Comparison of ENCODE assay signal across 8 cellular contexts in genomic region chrX:64205441-64205734, GRCh38. TPM values are rescaled to one million over a fixed set of nuclear protein-coding genes. Genes with fewer than 3 reads are reported as not detected.
DNase-seq lines count a peak whose midpoint lies in the region; ATAC-seq and TF ChIP-seq lines count a peak whose summit lies in the region.

AMER1 (minus strand) TSS chrX:64205708; CDS start chrX:64193286, 12,422 bp downstream.

- peaks cover 10% of the 10 kb centered on the region for H4K20me1 ChIP-seq in DND-41 (ENCODE audit: insufficient read depth, low read length)

- H3K4me2 ChIP-seq in DND-41 (ENCODE audit: insufficient read depth, low read length): peak within 1 kb of the TSS; percentile 67

- H2AFZ ChIP-seq in DND-41 (ENCODE audit: low read depth, low read length): peak within 1 kb of the TSS; percentile 80

- ATAC-seq in DND-41 (ENCODE audit: insufficient read depth, low read depth) (peak; percentile 54; the same call in 2 of the 3 replicates), GM21447 (IDR thresholded peaks at IDR 0.05; ENCODE audit: unreplicated experiment) (peak; percentile 36)

- H3K27ac ChIP-seq in DND-41 (ENCODE audit: low read length) (peak within 1 kb of the TSS; percentile 78), HL-60 (replicated peaks) (peak within 1 kb of the TSS; percentile 90), ascending aorta (peak within 1 kb of the TSS; percentile 87 to 90), temporal lobe (ENCODE audit: low read depth, low read length) (peak within 1 kb of the TSS; percentile 71)

- H3K4me1 ChIP-seq in DND-41 (ENCODE audit: insufficient read depth, low read length) (peaks cover 31% of the 10 kb centered on the region), ascending aorta (peaks cover 0 to 7% of the 10 kb centered on the region in 2 donors)

- TF ChIP-seq CTCF in DND-41 (IDR thresholded peaks at IDR 0.05; ENCODE audit: borderline replicate concordance, extremely low read depth, low read length, poor library complexity, severe bottlenecking) (no peak), HL-60 (IDR thresholded peaks at IDR 0.05; ENCODE audit: insufficient read depth, low read length) (no peak), ascending aorta (IDR thresholded peaks at IDR 0.05) (no peak), kidney epithelial cell (IDR thresholded peaks at IDR 0.05; ENCODE audit: insufficient read depth, low read length, poor library complexity, severe bottlenecking) (no peak)

- intact Hi-C loops in ascending aorta (cut with DNase I): loop anchor here (2.0 to 10.0 kb wide), 7 partner anchors 189 to 1329 kb away; partner anchors contain the start of genes LAS1L, MTMR8, SPIN4 and ZC3H12B

- H3K27me3 ChIP-seq in DND-41 (ENCODE audit: insufficient read depth, low read length, poor library complexity): no peaks in the 10 kb centered on the region
- no peaks in the 10 kb centered on the region for H3K27me3 ChIP-seq in HL-60 (ENCODE audit: insufficient read depth, poor library complexity, severe bottlenecking)
- no peaks in the 10 kb centered on the region for H3K27me3 ChIP-seq in ascending aorta
- no peaks in the 10 kb centered on the region for H3K27me3 ChIP-seq in kidney epithelial cell (ENCODE audit: control insufficient read depth, insufficient read depth, low read length)

- DNase-seq in DND-41 (no peak), HL-60 (ENCODE audit: low read depth in 1 of 2, low spot score in 1 of 2) (no peak), ascending aorta (ENCODE audit: low spot score in 2 of 2) (no peak), kidney epithelial cell (ENCODE audit: low read depth) (no peak), mucosa of gallbladder (ENCODE audit: low spot score) (no peak)
- no peak for DNase-seq in stimulated activated CD4-positive, alpha-beta T cell treated with anti-CD3 and anti-CD28 coated beads, Interleukin-4, amount 100 ng/mL, for 24 hours

- peaks cover 38% of the 10 kb centered on the region for H3K79me2 ChIP-seq in DND-41 (ENCODE audit: insufficient read depth, low read length)

- H3K9me3 ChIP-seq in DND-41 (ENCODE audit: insufficient read depth, low read length, severe bottlenecking) (no peaks in the 10 kb centered on the region), ascending aorta (no peaks in the 10 kb centered on the region)

- H3K4me3 ChIP-seq in DND-41 (ENCODE audit: low read depth in 1 of 2, low read length in 2 of 2): peak within 1 kb of the TSS; percentile 45 to 79
- peak within 1 kb of the TSS; percentile 57 for H3K4me3 ChIP-seq in HL-60 (replicated peaks; ENCODE audit: insufficient read depth, low read length)
- H3K4me3 ChIP-seq in ascending aorta: peak within 1 kb of the TSS; percentile 65 to 90
- peak within 1 kb of the TSS; percentile 65 for H3K4me3 ChIP-seq in kidney epithelial cell (ENCODE audit: low read depth, low read length)

- peak within 1 kb of the TSS; percentile 74 for H3K9ac ChIP-seq in DND-41 (ENCODE audit: low read depth, low read length)

- H3K36me3 ChIP-seq in DND-41 (ENCODE audit: insufficient read depth, low read length) (no peaks in the 10 kb centered on the region), ascending aorta (no peaks in the 10 kb centered on the region), kidney epithelial cell (ENCODE audit: control insufficient read depth, insufficient read depth, low read length) (no peaks in the 10 kb centered on the region)

RNA-seq across cellular contexts. Expression of gene AMER1, which starts in this region (rescaled TPM):
- 3.9 TPM for total RNA-seq in ascending aorta
- total RNA-seq in kidney epithelial cell: 2.9 and 3.4 TPM in 2 replicates
- 9.8 TPM for total RNA-seq in temporal lobe
- 6.0 TPM for total RNA-seq in mucosa of gallbladder
